ENCODE assay signal across 9 cellular contexts in the genomic region with DNA sequence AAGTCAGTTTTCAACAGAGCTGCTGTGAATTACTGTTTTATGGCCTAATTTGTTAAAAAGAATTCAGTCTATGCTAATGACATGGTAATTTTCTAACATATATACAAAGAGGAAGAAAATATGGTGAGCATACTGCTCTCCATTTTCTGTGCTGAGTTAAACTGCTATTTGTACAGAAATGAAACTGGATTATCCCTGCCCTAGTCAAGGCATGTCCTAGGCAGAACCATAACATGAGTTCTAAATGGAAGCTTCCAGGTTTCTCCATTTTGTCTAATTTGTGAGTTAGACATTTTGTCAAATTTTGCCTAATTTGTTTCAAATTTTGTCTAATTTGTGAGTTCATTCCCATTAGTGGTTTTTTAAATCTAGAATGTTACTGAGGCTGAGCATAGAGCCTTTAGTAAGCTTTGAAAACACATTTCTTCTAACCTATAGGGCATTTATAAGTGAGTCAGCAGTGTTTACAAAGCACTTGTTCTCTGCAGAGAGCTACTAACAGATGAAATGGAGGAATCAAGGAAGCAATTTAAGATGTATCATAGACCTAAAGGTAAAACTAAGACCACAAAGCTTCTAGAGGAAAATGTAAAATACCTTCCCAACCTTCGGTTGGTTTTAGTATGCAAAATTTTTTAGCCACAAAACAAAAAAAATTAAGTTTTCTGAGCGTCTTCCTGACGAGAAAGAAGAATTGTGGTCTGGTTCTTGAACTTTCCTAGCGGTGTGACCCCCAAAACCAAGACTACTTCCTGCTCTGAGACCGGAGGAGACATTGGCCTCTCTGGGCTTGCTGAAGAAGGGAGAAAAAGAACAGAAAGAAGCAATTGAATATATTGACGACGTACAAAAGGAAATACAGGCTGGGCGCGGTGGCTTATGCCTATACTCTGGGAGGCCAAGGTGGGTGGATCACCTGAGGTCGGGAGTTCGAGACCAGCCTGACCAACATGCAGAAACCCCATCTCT.
DNase-seq lines count a peak whose midpoint lies in the region; ATAC-seq and FAIRE-seq lines count a peak whose summit lies in the region.
"Had no signal": no experiment of that assay in that cellular context is flagged by ENCODE, and none has a peak within 500 bp of the region (broad histone marks: within the 10 kb centered on the region; RNA-seq: fewer than 3 reads in every experiment).

No MANE protein-coding gene starts in this region.

- no peaks in the 10 kb centered on the region for H3K9me3 Mint-ChIP-seq in activated naive CD4-positive, alpha-beta T cell treated with anti-CD3 and anti-CD28 coated beads, Interleukin-2, amount 10 ng/mL, durations not matched to agents 7 days and 5 days

- ATAC-seq in HG03280 (IDR thresholded peaks at IDR 0.05; ENCODE audit: unreplicated experiment) (peak; percentile 28), GM21360 (IDR thresholded peaks at IDR 0.05; ENCODE audit: unreplicated experiment) (no peak)

- FAIRE-seq in HTR-8/SVneo (lab: Jason Lieb, UNC), result no peak

- peaks cover 24% of the 10 kb centered on the region for H3K4me1 Mint-ChIP-seq in activated naive CD4-positive, alpha-beta T cell treated with anti-CD3 and anti-CD28 coated beads, Interleukin-2, amount 10 ng/mL, durations not matched to agents 7 days and 5 days

- H3K27ac Mint-ChIP-seq in activated naive CD4-positive, alpha-beta T cell treated with anti-CD3 and anti-CD28 coated beads, Interleukin-2, amount 10 ng/mL, durations not matched to agents 7 days and 5 days, result peak overlapping the region; percentile 86

- H3K4me3 Mint-ChIP-seq in activated naive CD4-positive, alpha-beta T cell treated with anti-CD3 and anti-CD28 coated beads, Interleukin-2, amount 10 ng/mL, durations not matched to agents 7 days and 5 days, result peak overlapping the region; percentile 5

- CTCF ChIA-PET in activated naive CD4-positive, alpha-beta T cell treated with anti-CD3 and anti-CD28 coated beads, Interleukin-2, amount 10 ng/mL, durations not matched to agents 7 days and 5 days (lab: Charles Lee), result interaction anchor here (0.9 to 4.4 kb wide), 9 partner anchors 9 to 101 kb away, joined by 3 to 31 read pairs (median 3); a partner anchor contains a TSS

- no peaks in the 10 kb centered on the region for H3K36me3 Mint-ChIP-seq in activated naive CD4-positive, alpha-beta T cell treated with anti-CD3 and anti-CD28 coated beads, Interleukin-2, amount 10 ng/mL, durations not matched to agents 7 days and 5 days

- H3K27me3 Mint-ChIP-seq in activated naive CD4-positive, alpha-beta T cell treated with anti-CD3 and anti-CD28 coated beads, Interleukin-2, amount 10 ng/mL, durations not matched to agents 7 days and 5 days, result peaks cover 12% of the 10 kb centered on the region

- peak; percentile 22 for DNase-seq in stimulated activated CD4-positive, alpha-beta T cell treated with anti-CD3 and anti-CD28 coated beads, Interleukin-1b, Interleukin-23, amount 100 ng/mL, for 48 hours
- DNase-seq in stimulated activated CD4-positive, alpha-beta T cell treated with anti-CD3 and anti-CD28 coated beads, Interleukin-12 subunit alpha, Interleukin-12 subunit beta, amount 100 ng/mL, for 4 hours, result no peak
- peak; percentile 59 for DNase-seq in activated naive CD4-positive, alpha-beta T cell treated with anti-CD3 and anti-CD28 coated beads, Interleukin-2, amount 10 ng/mL, durations not matched to agents 7 days and 5 days
- DNase-seq in HTR-8/SVneo (ENCODE audit: insufficient read length, low spot score) (no peak), cortex of kidney (lab: John Stamatoyannopoulos, UW) (no peak), head of caudate nucleus (no peak)
- DNase-seq: Caco-2 had no signal

- intact Hi-C loops in head of caudate nucleus (cut with DNase I), result no loop called here

Comparison
In these comparisons a context has a peak if more than half of its experiments do, and no peak if none do; other contexts are left out.
1. DNase-seq: peak in stimulated activated CD4-positive, alpha-beta T cell treated with anti-CD3 and anti-CD28 coated beads, Interleukin-1b, Interleukin-23, amount 100 ng/mL, for 48 hours (single experiment) and activated naive CD4-positive, alpha-beta T cell treated with anti-CD3 and anti-CD28 coated beads, Interleukin-2, amount 10 ng/mL, durations not matched to agents 7 days and 5 days (single experiment); none in stimulated activated CD4-positive, alpha-beta T cell treated with anti-CD3 and anti-CD28 coated beads, Interleukin-12 subunit alpha, Interleukin-12 subunit beta, amount 100 ng/mL, for 4 hours (single experiment), HTR-8/SVneo (single experiment), cortex of kidney (single experiment) and head of caudate nucleus (0 of 42).